1 cellular context compared by ENCODE assay signal in the genomic region with DNA sequence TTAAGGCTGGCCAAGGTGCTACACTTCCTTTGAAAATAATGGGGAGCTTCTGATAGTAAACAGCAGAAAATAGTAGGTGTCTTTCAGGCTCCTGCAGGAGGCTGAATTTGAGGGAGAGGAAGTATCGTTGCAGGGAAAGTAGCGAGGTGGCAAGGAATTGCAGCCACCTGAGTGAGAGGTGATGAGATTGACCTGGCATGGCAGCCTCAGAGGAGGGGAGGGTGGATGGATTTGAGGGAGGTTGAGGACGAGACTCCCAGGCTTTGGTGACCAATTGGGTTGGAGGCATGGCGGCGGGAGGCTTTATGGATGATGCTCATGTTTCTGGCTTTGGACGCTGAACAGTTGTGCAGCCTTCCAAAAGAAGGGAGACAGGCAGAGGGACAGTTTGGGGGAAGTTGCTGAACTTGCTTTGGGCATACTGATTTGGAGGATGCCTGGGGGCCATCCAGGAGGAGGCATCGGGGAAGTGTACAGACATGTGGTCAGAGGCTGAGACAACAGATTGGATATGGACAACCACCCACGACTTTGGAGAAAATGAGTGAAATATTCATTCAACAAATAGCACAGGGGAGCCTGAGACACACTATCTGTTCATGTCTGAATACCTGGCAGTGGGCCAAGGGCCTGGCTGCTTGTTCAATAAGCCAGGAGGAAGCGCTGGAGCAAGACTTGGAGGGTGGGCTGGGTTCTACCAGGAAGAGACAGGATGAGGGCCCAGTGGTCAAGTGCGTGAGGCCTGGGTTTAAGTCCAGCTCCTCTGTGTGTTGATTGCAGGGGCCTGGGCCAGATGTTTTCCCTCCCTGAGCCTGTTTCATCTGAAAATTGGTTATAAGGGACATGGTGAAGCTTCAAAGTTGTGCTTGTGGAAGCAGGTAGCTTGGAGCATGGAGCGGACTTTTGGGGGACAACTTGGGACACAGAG.
TF ChIP-seq lines count a peak whose summit lies in the region.

No MANE protein-coding gene starts in this region.

TF ChIP-seq in HepG2, 621 proteins besides CTCF, POLR2A, EP300 and RAD21 (continued from another document and continues in another):
- TF ChIP-seq, protein P1, sequence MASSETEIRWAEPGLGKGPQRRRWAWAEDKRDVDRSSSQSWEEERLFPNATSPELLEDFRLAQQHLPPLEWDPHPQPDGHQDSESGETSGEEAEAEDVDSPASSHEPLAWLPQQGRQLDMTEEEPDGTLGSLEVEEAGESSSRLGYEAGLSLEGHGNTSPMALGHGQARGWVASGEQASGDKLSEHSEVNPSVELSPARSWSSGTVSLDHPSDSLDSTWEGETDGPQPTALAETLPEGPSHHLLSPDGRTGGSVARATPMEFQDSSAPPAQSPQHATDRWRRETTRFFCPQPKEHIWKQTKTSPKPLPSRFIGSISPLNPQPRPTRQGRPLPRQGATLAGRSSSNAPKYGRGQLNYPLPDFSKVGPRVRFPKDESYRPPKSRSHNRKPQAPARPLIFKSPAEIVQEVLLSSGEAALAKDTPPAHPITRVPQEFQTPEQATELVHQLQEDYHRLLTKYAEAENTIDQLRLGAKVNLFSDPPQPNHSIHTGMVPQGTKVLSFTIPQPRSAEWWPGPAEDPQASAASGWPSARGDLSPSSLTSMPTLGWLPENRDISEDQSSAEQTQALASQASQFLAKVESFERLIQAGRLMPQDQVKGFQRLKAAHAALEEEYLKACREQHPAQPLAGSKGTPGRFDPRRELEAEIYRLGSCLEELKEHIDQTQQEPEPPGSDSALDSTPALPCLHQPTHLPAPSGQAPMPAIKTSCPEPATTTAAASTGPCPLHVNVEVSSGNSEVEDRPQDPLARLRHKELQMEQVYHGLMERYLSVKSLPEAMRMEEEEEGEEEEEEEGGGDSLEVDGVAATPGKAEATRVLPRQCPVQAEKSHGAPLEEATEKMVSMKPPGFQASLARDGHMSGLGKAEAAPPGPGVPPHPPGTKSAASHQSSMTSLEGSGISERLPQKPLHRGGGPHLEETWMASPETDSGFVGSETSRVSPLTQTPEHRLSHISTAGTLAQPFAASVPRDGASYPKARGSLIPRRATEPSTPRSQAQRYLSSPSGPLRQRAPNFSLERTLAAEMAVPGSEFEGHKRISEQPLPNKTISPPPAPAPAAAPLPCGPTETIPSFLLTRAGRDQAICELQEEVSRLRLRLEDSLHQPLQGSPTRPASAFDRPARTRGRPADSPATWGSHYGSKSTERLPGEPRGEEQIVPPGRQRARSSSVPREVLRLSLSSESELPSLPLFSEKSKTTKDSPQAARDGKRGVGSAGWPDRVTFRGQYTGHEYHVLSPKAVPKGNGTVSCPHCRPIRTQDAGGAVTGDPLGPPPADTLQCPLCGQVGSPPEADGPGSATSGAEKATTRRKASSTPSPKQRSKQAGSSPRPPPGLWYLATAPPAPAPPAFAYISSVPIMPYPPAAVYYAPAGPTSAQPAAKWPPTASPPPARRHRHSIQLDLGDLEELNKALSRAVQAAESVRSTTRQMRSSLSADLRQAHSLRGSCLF (CRISPR knock-in tag; IDR thresholded peaks at IDR 0.05; ENCODE audit: borderline replicate concordance): no peak
- TF ChIP-seq ZNF33A (CRISPR knock-in tag; IDR thresholded peaks at IDR 0.05; ENCODE audit: borderline replicate concordance) (no peak), TOE1 (CRISPR knock-in tag; IDR thresholded peaks at IDR 0.05) (no peak), ZNF331 (CRISPR knock-in tag; IDR thresholded peaks at IDR 0.05) (peak; percentile 75; the same call in 1 of the 2 replicates), ZNF550 (CRISPR knock-in tag; IDR thresholded peaks at IDR 0.05; ENCODE audit: borderline replicate concordance) (no peak), POLR2AphosphoS2 (IDR thresholded peaks at IDR 0.05; ENCODE audit: low read depth, low read length) (no peak), SOX5 (CRISPR knock-in tag; IDR thresholded peaks at IDR 0.05; ENCODE audit: borderline replicate concordance) (0 out of 2 replicates have a peak, but pooled peaks have one; percentile 44), CCDC6 (CRISPR knock-in tag; IDR thresholded peaks at IDR 0.05) (peak; percentile 53; the same call in 1 of the 2 replicates), SNAI1 (CRISPR knock-in tag; IDR thresholded peaks at IDR 0.05; ENCODE audit: borderline replicate concordance) (no peak; the same call in 1 of the 2 replicates), CBX5 (CRISPR knock-in tag; IDR thresholded peaks at IDR 0.05; ENCODE audit: borderline replicate concordance) (no peak), AKAP8 (CRISPR knock-in tag; IDR thresholded peaks at IDR 0.05) (peak; percentile 72; the same call in 1 of the 2 replicates), ZNF562 (CRISPR knock-in tag; IDR thresholded peaks at IDR 0.05; ENCODE audit: borderline replicate concordance) (no peak), ZNF34 (CRISPR knock-in tag; IDR thresholded peaks at IDR 0.05; ENCODE audit: borderline replicate concordance) (no peak), ZNF251 (CRISPR knock-in tag; IDR thresholded peaks at IDR 0.05) (no peak), ZSCAN21 (CRISPR knock-in tag; IDR thresholded peaks at IDR 0.05; ENCODE audit: borderline replicate concordance) (peak; percentile 18; the same call in 1 of the 2 replicates), PHB2 (IDR thresholded peaks at IDR 0.05; ENCODE audit: partially characterized antibody) (no peak), JDP2 (CRISPR knock-in tag; IDR thresholded peaks at IDR 0.05; ENCODE audit: borderline replicate concordance) (no peak), GTF3A (CRISPR knock-in tag; conservative IDR thresholded peaks at IDR 0.05) (no peak), ZNF772 (CRISPR knock-in tag; IDR thresholded peaks at IDR 0.05) (no peak; the same call in 1 of the 2 replicates), ZFP36L2 (CRISPR knock-in tag; IDR thresholded peaks at IDR 0.05) (no peak), ZFP62 (CRISPR knock-in tag; IDR thresholded peaks at IDR 0.05) (no peak), FOSL2 (CRISPR knock-in tag; IDR thresholded peaks at IDR 0.05) (no peak; the same call in 1 of the 2 replicates), SNAPC2 (CRISPR knock-in tag; IDR thresholded peaks at IDR 0.05) (no peak)
- TF ChIP-seq, protein P2, sequence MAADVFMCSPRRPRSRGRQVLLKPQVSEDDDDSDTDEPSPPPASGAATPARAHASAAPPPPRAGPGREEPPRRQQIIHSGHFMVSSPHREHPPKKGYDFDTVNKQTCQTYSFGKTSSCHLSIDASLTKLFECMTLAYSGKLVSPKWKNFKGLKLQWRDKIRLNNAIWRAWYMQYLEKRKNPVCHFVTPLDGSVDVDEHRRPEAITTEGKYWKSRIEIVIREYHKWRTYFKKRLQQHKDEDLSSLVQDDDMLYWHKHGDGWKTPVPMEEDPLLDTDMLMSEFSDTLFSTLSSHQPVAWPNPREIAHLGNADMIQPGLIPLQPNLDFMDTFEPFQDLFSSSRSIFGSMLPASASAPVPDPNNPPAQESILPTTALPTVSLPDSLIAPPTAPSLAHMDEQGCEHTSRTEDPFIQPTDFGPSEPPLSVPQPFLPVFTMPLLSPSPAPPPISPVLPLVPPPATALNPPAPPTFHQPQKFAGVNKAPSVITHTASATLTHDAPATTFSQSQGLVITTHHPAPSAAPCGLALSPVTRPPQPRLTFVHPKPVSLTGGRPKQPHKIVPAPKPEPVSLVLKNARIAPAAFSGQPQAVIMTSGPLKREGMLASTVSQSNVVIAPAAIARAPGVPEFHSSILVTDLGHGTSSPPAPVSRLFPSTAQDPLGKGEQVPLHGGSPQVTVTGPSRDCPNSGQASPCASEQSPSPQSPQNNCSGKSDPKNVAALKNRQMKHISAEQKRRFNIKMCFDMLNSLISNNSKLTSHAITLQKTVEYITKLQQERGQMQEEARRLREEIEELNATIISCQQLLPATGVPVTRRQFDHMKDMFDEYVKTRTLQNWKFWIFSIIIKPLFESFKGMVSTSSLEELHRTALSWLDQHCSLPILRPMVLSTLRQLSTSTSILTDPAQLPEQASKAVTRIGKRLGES (CRISPR knock-in tag; IDR thresholded peaks at IDR 0.05; ENCODE audit: borderline replicate concordance): no peak
- TF ChIP-seq, protein P3, sequence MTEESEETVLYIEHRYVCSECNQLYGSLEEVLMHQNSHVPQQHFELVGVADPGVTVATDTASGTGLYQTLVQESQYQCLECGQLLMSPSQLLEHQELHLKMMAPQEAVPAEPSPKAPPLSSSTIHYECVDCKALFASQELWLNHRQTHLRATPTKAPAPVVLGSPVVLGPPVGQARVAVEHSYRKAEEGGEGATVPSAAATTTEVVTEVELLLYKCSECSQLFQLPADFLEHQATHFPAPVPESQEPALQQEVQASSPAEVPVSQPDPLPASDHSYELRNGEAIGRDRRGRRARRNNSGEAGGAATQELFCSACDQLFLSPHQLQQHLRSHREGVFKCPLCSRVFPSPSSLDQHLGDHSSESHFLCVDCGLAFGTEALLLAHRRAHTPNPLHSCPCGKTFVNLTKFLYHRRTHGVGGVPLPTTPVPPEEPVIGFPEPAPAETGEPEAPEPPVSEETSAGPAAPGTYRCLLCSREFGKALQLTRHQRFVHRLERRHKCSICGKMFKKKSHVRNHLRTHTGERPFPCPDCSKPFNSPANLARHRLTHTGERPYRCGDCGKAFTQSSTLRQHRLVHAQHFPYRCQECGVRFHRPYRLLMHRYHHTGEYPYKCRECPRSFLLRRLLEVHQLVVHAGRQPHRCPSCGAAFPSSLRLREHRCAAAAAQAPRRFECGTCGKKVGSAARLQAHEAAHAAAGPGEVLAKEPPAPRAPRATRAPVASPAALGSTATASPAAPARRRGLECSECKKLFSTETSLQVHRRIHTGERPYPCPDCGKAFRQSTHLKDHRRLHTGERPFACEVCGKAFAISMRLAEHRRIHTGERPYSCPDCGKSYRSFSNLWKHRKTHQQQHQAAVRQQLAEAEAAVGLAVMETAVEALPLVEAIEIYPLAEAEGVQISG (CRISPR knock-in tag; IDR thresholded peaks at IDR 0.05): 0 out of 2 replicates have a peak, but pooled peaks have one; percentile 24
- TF ChIP-seq, protein P4, sequence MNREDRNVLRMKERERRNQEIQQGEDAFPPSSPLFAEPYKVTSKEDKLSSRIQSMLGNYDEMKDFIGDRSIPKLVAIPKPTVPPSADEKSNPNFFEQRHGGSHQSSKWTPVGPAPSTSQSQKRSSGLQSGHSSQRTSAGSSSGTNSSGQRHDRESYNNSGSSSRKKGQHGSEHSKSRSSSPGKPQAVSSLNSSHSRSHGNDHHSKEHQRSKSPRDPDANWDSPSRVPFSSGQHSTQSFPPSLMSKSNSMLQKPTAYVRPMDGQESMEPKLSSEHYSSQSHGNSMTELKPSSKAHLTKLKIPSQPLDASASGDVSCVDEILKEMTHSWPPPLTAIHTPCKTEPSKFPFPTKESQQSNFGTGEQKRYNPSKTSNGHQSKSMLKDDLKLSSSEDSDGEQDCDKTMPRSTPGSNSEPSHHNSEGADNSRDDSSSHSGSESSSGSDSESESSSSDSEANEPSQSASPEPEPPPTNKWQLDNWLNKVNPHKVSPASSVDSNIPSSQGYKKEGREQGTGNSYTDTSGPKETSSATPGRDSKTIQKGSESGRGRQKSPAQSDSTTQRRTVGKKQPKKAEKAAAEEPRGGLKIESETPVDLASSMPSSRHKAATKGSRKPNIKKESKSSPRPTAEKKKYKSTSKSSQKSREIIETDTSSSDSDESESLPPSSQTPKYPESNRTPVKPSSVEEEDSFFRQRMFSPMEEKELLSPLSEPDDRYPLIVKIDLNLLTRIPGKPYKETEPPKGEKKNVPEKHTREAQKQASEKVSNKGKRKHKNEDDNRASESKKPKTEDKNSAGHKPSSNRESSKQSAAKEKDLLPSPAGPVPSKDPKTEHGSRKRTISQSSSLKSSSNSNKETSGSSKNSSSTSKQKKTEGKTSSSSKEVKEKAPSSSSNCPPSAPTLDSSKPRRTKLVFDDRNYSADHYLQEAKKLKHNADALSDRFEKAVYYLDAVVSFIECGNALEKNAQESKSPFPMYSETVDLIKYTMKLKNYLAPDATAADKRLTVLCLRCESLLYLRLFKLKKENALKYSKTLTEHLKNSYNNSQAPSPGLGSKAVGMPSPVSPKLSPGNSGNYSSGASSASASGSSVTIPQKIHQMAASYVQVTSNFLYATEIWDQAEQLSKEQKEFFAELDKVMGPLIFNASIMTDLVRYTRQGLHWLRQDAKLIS (CRISPR knock-in tag; IDR thresholded peaks at IDR 0.05): no peak
- TF ChIP-seq, protein P5, sequence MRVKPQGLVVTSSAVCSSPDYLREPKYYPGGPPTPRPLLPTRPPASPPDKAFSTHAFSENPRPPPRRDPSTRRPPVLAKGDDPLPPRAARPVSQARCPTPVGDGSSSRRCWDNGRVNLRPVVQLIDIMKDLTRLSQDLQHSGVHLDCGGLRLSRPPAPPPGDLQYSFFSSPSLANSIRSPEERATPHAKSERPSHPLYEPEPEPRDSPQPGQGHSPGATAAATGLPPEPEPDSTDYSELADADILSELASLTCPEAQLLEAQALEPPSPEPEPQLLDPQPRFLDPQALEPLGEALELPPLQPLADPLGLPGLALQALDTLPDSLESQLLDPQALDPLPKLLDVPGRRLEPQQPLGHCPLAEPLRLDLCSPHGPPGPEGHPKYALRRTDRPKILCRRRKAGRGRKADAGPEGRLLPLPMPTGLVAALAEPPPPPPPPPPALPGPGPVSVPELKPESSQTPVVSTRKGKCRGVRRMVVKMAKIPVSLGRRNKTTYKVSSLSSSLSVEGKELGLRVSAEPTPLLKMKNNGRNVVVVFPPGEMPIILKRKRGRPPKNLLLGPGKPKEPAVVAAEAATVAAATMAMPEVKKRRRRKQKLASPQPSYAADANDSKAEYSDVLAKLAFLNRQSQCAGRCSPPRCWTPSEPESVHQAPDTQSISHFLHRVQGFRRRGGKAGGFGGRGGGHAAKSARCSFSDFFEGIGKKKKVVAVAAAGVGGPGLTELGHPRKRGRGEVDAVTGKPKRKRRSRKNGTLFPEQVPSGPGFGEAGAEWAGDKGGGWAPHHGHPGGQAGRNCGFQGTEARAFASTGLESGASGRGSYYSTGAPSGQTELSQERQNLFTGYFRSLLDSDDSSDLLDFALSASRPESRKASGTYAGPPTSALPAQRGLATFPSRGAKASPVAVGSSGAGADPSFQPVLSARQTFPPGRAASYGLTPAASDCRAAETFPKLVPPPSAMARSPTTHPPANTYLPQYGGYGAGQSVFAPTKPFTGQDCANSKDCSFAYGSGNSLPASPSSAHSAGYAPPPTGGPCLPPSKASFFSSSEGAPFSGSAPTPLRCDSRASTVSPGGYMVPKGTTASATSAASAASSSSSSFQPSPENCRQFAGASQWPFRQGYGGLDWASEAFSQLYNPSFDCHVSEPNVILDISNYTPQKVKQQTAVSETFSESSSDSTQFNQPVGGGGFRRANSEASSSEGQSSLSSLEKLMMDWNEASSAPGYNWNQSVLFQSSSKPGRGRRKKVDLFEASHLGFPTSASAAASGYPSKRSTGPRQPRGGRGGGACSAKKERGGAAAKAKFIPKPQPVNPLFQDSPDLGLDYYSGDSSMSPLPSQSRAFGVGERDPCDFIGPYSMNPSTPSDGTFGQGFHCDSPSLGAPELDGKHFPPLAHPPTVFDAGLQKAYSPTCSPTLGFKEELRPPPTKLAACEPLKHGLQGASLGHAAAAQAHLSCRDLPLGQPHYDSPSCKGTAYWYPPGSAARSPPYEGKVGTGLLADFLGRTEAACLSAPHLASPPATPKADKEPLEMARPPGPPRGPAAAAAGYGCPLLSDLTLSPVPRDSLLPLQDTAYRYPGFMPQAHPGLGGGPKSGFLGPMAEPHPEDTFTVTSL (CRISPR knock-in tag; IDR thresholded peaks at IDR 0.05; ENCODE audit: borderline replicate concordance): peak; percentile 57
- TF ChIP-seq, protein P6, sequence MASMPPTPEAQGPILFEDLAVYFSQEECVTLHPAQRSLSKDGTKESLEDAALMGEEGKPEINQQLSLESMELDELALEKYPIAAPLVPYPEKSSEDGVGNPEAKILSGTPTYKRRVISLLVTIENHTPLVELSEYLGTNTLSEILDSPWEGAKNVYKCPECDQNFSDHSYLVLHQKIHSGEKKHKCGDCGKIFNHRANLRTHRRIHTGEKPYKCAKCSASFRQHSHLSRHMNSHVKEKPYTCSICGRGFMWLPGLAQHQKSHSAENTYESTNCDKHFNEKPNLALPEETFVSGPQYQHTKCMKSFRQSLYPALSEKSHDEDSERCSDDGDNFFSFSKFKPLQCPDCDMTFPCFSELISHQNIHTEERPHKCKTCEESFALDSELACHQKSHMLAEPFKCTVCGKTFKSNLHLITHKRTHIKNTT (CRISPR knock-in tag; IDR thresholded peaks at IDR 0.05): no peak
